Comparison of ENCODE assay signal across 1 cellular context in genomic region chr5:136924490-136924889, GRCh38.
TF ChIP-seq lines count a peak whose summit lies in the region.

No MANE protein-coding gene starts in this region.

TF ChIP-seq in H1, 55 proteins besides CTCF, POLR2A, EP300 and RAD21 (continued from another document):
- no peak for TF ChIP-seq CHD7 (IDR thresholded peaks at IDR 0.05; ENCODE audit: insufficient replicate concordance, low read length)
- TF ChIP-seq TEAD4 (IDR thresholded peaks at IDR 0.05; ENCODE audit: low read depth, low read length) = no peak
- no peak for TF ChIP-seq TAF1 (IDR thresholded peaks at IDR 0.05; ENCODE audit: low read depth, low read length)
- TF ChIP-seq HDAC2 (IDR thresholded peaks at IDR 0.05; ENCODE audit: borderline replicate concordance in 1 of 2, low read depth in 2 of 2, low read length in 2 of 2) = no peak
- TF ChIP-seq BRCA1 (IDR thresholded peaks at IDR 0.05; ENCODE audit: low read depth, low read length) = no peak
- no peak for TF ChIP-seq MAX (IDR thresholded peaks at IDR 0.05)
